Comparison of ENCODE assay signal across 8 cellular contexts in genomic region chr2:179264238-179265081, GRCh38. TPM values are rescaled to one million over a fixed set of nuclear protein-coding genes. Genes with fewer than 3 reads are reported as not detected.
A peak's percentile ranks its signal among the peaks of the same experiment; 100 is the strongest.
DNase-seq lines count a peak whose midpoint lies in the region; ATAC-seq and TF ChIP-seq lines count a peak whose summit lies in the region.

TSS of gene SESTD1 (minus strand) at chr2:179264832. CDS start at chr2:179191841, 72,991 bp downstream.

- DNase-seq in Caco-2, result peak; percentile 76 to 85
- DNase-seq in SK-MEL-5 (ENCODE audit: low read depth, low spot score), result peak; percentile 48
- DNase-seq in activated naive CD4-positive, alpha-beta T cell treated with anti-CD3 and anti-CD28 coated beads, Interleukin-2, amount 50 U/mL, for 16 hours, result peak; percentile 62
- DNase-seq in glomerular visceral epithelial cell (ENCODE audit: extremely low spot score), result peak; percentile 59
- peak; percentile 88 for DNase-seq in osteoblast (ENCODE audit: insufficient read length, low spot score, missing footprints)
- peak; percentile 77 to 97 for DNase-seq in upper lobe of left lung

- peaks cover 23% of the 10 kb centered on the region for H3K4me1 ChIP-seq in Caco-2
- H3K4me1 ChIP-seq in osteoblast (ENCODE audit: insufficient read depth, low read length), result peaks cover 39% of the 10 kb centered on the region
- H3K4me1 ChIP-seq in upper lobe of left lung, result peaks cover 14 to 31% (median 22%) of the 10 kb centered on the region in 4 donors

- H3K27me3 Mint-ChIP-seq in Caco-2 (ENCODE audit: insufficient read depth, unreplicated experiment), result no peaks in the 10 kb centered on the region

- peak within 1 kb of the TSS; percentile 98 for H3K4me2 ChIP-seq in osteoblast (ENCODE audit: insufficient read depth, low read length)

- no peaks in the 10 kb centered on the region for H4K20me1 ChIP-seq in osteoblast (ENCODE audit: insufficient read depth, low read length)

- in situ Hi-C loops in SK-MEL-5 (cut with HindIII; ENCODE audit: low pct_unique_long_range_greater_than_20kb, low sequenced_read_pairs), result no loop called here

- H2AFZ ChIP-seq in osteoblast (ENCODE audit: low read length), result peak within 1 kb of the TSS; percentile 88

- peaks cover 31% of the 10 kb centered on the region for H3K4me1 Mint-ChIP-seq in Caco-2 (ENCODE audit: low read depth, unreplicated experiment)

- TF ChIP-seq EP300 in upper lobe of left lung (IDR thresholded peaks at IDR 0.05), result no peak

- peak within 1 kb of the TSS; percentile 71 for H3K27ac Mint-ChIP-seq in Caco-2 (ENCODE audit: unreplicated experiment)

- ATAC-seq in GM19463 (IDR thresholded peaks at IDR 0.05; ENCODE audit: unreplicated experiment), result peak; percentile 72
- peak; percentile 34 for ATAC-seq in HG03565 (IDR thresholded peaks at IDR 0.05; ENCODE audit: unreplicated experiment)
- ATAC-seq in upper lobe of left lung (ENCODE audit: low FRiP score in 2 of 2), result peak; percentile 85 to 89

- H3K27ac ChIP-seq in osteoblast (ENCODE audit: low read depth, low read length), result peak within 1 kb of the TSS; percentile 88
- H3K27ac ChIP-seq in upper lobe of left lung, result peak within 1 kb of the TSS; percentile 87 to 93 (median 91)

- peaks cover 46% of the 10 kb centered on the region for H3K79me2 ChIP-seq in osteoblast (ENCODE audit: insufficient read depth, low read length)

- peak within 1 kb of the TSS; percentile 85 for H3K4me3 ChIP-seq in Caco-2 (ENCODE audit: low read depth, low read length)
- peak within 1 kb of the TSS; percentile 87 for H3K4me3 ChIP-seq in osteoblast (ENCODE audit: insufficient read depth, low read length)
- H3K4me3 ChIP-seq in upper lobe of left lung, result peak within 1 kb of the TSS; percentile 57 to 75 (median 72)

- TF ChIP-seq POLR2A in upper lobe of left lung (IDR thresholded peaks at IDR 0.05), result peak in 3 of 4 donors; percentile 60 to 76 (median 68)

- WGBS in upper lobe of left lung, 2 donors, result 1 to 2% methylated on average over 19 to 48 of the region's 111 CpGs

- CTCF ChIA-PET in Caco-2 (lab: Charles Lee), result no interaction called here

- H3K27me3 ChIP-seq in Caco-2 (replicated peaks; ENCODE audit: control insufficient read depth, insufficient read depth, low read length), result no peaks in the 10 kb centered on the region
- no peaks in the 10 kb centered on the region for H3K27me3 ChIP-seq in osteoblast (ENCODE audit: insufficient read depth, low read length)
- no peaks in the 10 kb centered on the region for H3K27me3 ChIP-seq in upper lobe of left lung

- POLR2A ChIA-PET in Caco-2 (lab: Charles Lee), result no interaction called here

- H3K36me3 Mint-ChIP-seq in Caco-2 (ENCODE audit: insufficient read depth, unreplicated experiment), result peaks cover 5% of the 10 kb centered on the region

- no TSS peak for BruUV-seq in Caco-2 (replicated peaks; lab: Mats Ljungman, UMichigan)

- H3K9me3 ChIP-seq in Caco-2, result no peaks in the 10 kb centered on the region
- H3K9me3 ChIP-seq in osteoblast (ENCODE audit: low read depth, low read length), result no peaks in the 10 kb centered on the region
- no peaks in the 10 kb centered on the region for H3K9me3 ChIP-seq in upper lobe of left lung

- no peaks in the 10 kb centered on the region for H3K9me3 Mint-ChIP-seq in Caco-2 (ENCODE audit: unreplicated experiment)

- H3K4me3 Mint-ChIP-seq in Caco-2 (ENCODE audit: unreplicated experiment), result peak within 1 kb of the TSS; percentile 95

- no peaks in the 10 kb centered on the region; the same call in 1 of the 2 replicates for H3K36me3 ChIP-seq in Caco-2 (ENCODE audit: control insufficient read depth, insufficient read depth, low read length)
- no peaks in the 10 kb centered on the region for H3K36me3 ChIP-seq in osteoblast (ENCODE audit: insufficient read depth, low read length)
- no peaks in the 10 kb centered on the region for H3K36me3 ChIP-seq in upper lobe of left lung

- intact Hi-C loops in Caco-2 (cut with micrococcal nuclease; ENCODE audit: unreplicated experiment), result loop anchor here (1.0 to 5.0 kb wide), 2 partner anchors 8 to 47 kb away; no protein-coding TSS in a partner anchor

- TF ChIP-seq CTCF in Caco-2 (IDR thresholded peaks at IDR 0.05; ENCODE audit: insufficient read depth in 1 of 2, low read depth in 1 of 2, low read length in 1 of 2, severe bottlenecking in 1 of 2, unreplicated experiment in 1 of 2) (no peak), osteoblast (IDR thresholded peaks at IDR 0.05; ENCODE audit: extremely low read depth, low read depth, low read length) (no peak), upper lobe of left lung (IDR thresholded peaks at IDR 0.05) (peak in 4 of 6 experiments; percentile 34 to 65 (median 54))

RNA-seq across cellular contexts. Expression of gene SESTD1, which starts in this region (rescaled TPM):
- 44.7 and 50.2 TPM in 2 replicates for total RNA-seq in Caco-2 (2022)
- 14.3 and 26.0 TPM in 2 replicates for total RNA-seq in SK-MEL-5 (2014; rRNA removed; shearing (Covaris generic))
- polyA plus RNA-seq in SK-MEL-5 (2015; cell fraction: cytosol; rRNA removed), result 18.9 and 19.0 TPM in 2 replicates
- 33.6 and 36.9 TPM in 2 replicates for polyA plus RNA-seq in SK-MEL-5 (2015; cell fraction: nucleus; rRNA removed)
- total RNA-seq in osteoblast, result 45.1 and 51.0 TPM in 2 replicates
- 100 to 1,000 TPM in 1 of 6 donors, 10 to 100 TPM in 5; 38.0 to 108 (median 92.4) TPM for total RNA-seq in upper lobe of left lung

Comparison
In these comparisons a context has a peak if more than half of its experiments do, and no peak if none do; other contexts are left out.
1. Peak in every context shown above with its lines: DNase-seq, ATAC-seq, H3K4me3 ChIP-seq and H3K27ac ChIP-seq.
2. CTCF ChIP-seq: peak in upper lobe of left lung (4 of 6); none in Caco-2 (0 of 2) and osteoblast (single experiment).
3. ATAC-seq: peak in every context shown above with its lines; median percentile 87 in upper lobe of left lung; 72 in GM19463; 34 in HG03565.